In genomic region chr7:77565917-77566316, GRCh38 we compare ENCODE assay signal across 13 cellular contexts. TPM values are rescaled to one million over a fixed set of nuclear protein-coding genes. Genes with fewer than 3 reads are reported as not detected.
DNase-seq lines count a peak whose midpoint lies in the region; ATAC-seq and TF ChIP-seq lines count a peak whose summit lies in the region.
"Had no signal": no experiment of that assay in that cellular context is flagged by ENCODE, and none has a peak within 500 bp of the region (broad histone marks: within the 10 kb centered on the region; RNA-seq: fewer than 3 reads in every experiment).

No MANE protein-coding gene starts in this region.

- H3K4me3 ChIP-seq in PC-9 (no peak overlapping the region), fibroblast of mammary gland (ENCODE audit: control insufficient read depth, low read depth, low read length) (no peak overlapping the region), skeletal muscle cell (ENCODE audit: low read depth, low read length) (no peak overlapping the region)
- H3K4me3 ChIP-seq: GM12878 had no signal

- H3K27me3 ChIP-seq in PC-9 (ENCODE audit: insufficient read depth, low read depth): no peaks in the 10 kb centered on the region

- TF ChIP-seq CTCF in PC-9 (conservative IDR thresholded peaks at IDR 0.05) (no peak), fibroblast of mammary gland (conservative IDR thresholded peaks at IDR 0.05; ENCODE audit: control insufficient read depth, insufficient read depth, low read depth, low read length) (no peak)

- no peak overlapping the region for H3K4me3 Mint-ChIP-seq in activated CD4-positive, alpha-beta memory T cell treated with anti-CD3 and anti-CD28 coated beads for 36 hours
- no peak overlapping the region for H3K4me3 Mint-ChIP-seq in activated CD8-positive, alpha-beta memory T cell treated with anti-CD3 and anti-CD28 coated beads, Interleukin-2, amount 10 ng/mL, durations not matched to agents 7 days and 5 days

- DNase-seq in HCEC 1CT (peak; percentile 87), PC-9 (no peak), fibroblast of mammary gland (ENCODE audit: low read depth) (peak; percentile 87), skeletal muscle cell (ENCODE audit: low read depth) (peak; percentile 65), NCI-H1048 (lab: John Stamatoyannopoulos, UW) (no peak)
- DNase-seq in activated CD4-positive, alpha-beta memory T cell treated with anti-CD3 and anti-CD28 coated beads for 36 hours: no peak
- no peak for DNase-seq in activated CD8-positive, alpha-beta memory T cell treated with anti-CD3 and anti-CD28 coated beads, Interleukin-2, amount 10 ng/mL, durations not matched to agents 7 days and 5 days
- DNase-seq: activated CD4-positive, alpha-beta T cell treated with anti-CD3 and anti-CD28 coated beads, Interleukin-2, amount 50 U/mL, for 1 hour; activated naive CD4-positive, alpha-beta T cell treated with anti-CD3 and anti-CD28 coated beads, Interleukin-2, amount 50 U/mL, for 16 hours; effector CD4-positive, alpha-beta T cell; Kasumi-1; NCI-H510A treated with DMSO at 0.1 percent for 48 hours had no signal

- POLR2A ChIA-PET in PC-9 (lab: Charles Lee; ENCODE audit: unreplicated experiment): interaction anchor here (0.5 kb wide), 1 partner anchor 157 kb away, joined by 4 read pairs; no protein-coding TSS in a partner anchor
- POLR2A ChIA-PET in activated CD4-positive, alpha-beta memory T cell treated with anti-CD3 and anti-CD28 coated beads for 36 hours (lab: Charles Lee): no interaction called here

- H3K9me3 ChIP-seq in PC-9 (ENCODE audit: insufficient read depth, low read depth): no peaks in the 10 kb centered on the region

- no peaks in the 10 kb centered on the region; the same call in 1 of the 2 replicates for H3K9me2 ChIP-seq in PC-9 (ENCODE audit: insufficient read depth)

- ATAC-seq in activated CD8-positive, alpha-beta memory T cell treated with anti-CD3 and anti-CD28 coated beads, Interleukin-2, amount 10 ng/mL, durations not matched to agents 7 days and 5 days: no peak
- ATAC-seq: GM12878 had no signal

- H3K36me3 Mint-ChIP-seq in activated CD4-positive, alpha-beta memory T cell treated with anti-CD3 and anti-CD28 coated beads for 36 hours: no peaks in the 10 kb centered on the region
- H3K36me3 Mint-ChIP-seq in activated CD8-positive, alpha-beta memory T cell treated with anti-CD3 and anti-CD28 coated beads, Interleukin-2, amount 10 ng/mL, durations not matched to agents 7 days and 5 days: no peaks in the 10 kb centered on the region

- H4K20me1 ChIP-seq in PC-9 (ENCODE audit: insufficient read depth): peaks cover 94% of the 10 kb centered on the region

- H3K4me2 ChIP-seq in PC-9: no peak overlapping the region

- CTCF ChIA-PET in PC-9 (lab: Charles Lee): no interaction called here
- CTCF ChIA-PET in activated CD4-positive, alpha-beta memory T cell treated with anti-CD3 and anti-CD28 coated beads for 36 hours (lab: Charles Lee): no interaction called here
- CTCF ChIA-PET in activated CD8-positive, alpha-beta memory T cell treated with anti-CD3 and anti-CD28 coated beads, Interleukin-2, amount 10 ng/mL, durations not matched to agents 7 days and 5 days (lab: Charles Lee): no interaction called here

- peaks cover 7% of the 10 kb centered on the region for H3K4me1 Mint-ChIP-seq in activated CD4-positive, alpha-beta memory T cell treated with anti-CD3 and anti-CD28 coated beads for 36 hours (ENCODE audit: low read depth)
- peaks cover 6% of the 10 kb centered on the region for H3K4me1 Mint-ChIP-seq in activated CD8-positive, alpha-beta memory T cell treated with anti-CD3 and anti-CD28 coated beads, Interleukin-2, amount 10 ng/mL, durations not matched to agents 7 days and 5 days

- no peak overlapping the region for H3K27ac Mint-ChIP-seq in activated CD4-positive, alpha-beta memory T cell treated with anti-CD3 and anti-CD28 coated beads for 36 hours
- no peak overlapping the region for H3K27ac Mint-ChIP-seq in activated CD8-positive, alpha-beta memory T cell treated with anti-CD3 and anti-CD28 coated beads, Interleukin-2, amount 10 ng/mL, durations not matched to agents 7 days and 5 days

- peaks cover 16% of the 10 kb centered on the region for H3K4me1 ChIP-seq in PC-9 (replicated peaks; ENCODE audit: insufficient read depth)

- H3K9me3 Mint-ChIP-seq in activated CD4-positive, alpha-beta memory T cell treated with anti-CD3 and anti-CD28 coated beads for 36 hours: no peaks in the 10 kb centered on the region
- no peaks in the 10 kb centered on the region for H3K9me3 Mint-ChIP-seq in activated CD8-positive, alpha-beta memory T cell treated with anti-CD3 and anti-CD28 coated beads, Interleukin-2, amount 10 ng/mL, durations not matched to agents 7 days and 5 days (ENCODE audit: low read depth)

- peak overlapping the region; percentile 8 for H3K27ac ChIP-seq in PC-9

- BruUV-seq in PC-9 (replicated peaks; lab: Mats Ljungman, UMichigan): no TSS peak

- H3K36me3 ChIP-seq in PC-9 (ENCODE audit: low read depth): peaks cover 22% of the 10 kb centered on the region

- intact Hi-C loops in PC-9 (cut with micrococcal nuclease; ENCODE audit: unreplicated experiment): no loop called here
- intact Hi-C loops in activated CD4-positive, alpha-beta memory T cell treated with anti-CD3 and anti-CD28 coated beads for 36 hours (cut with micrococcal nuclease): no loop called here

- H3K79me2 ChIP-seq in PC-9 (ENCODE audit: low read depth): peaks cover 100% of the 10 kb centered on the region

- no peaks in the 10 kb centered on the region for H3K27me3 Mint-ChIP-seq in activated CD4-positive, alpha-beta memory T cell treated with anti-CD3 and anti-CD28 coated beads for 36 hours
- H3K27me3 Mint-ChIP-seq in activated CD8-positive, alpha-beta memory T cell treated with anti-CD3 and anti-CD28 coated beads, Interleukin-2, amount 10 ng/mL, durations not matched to agents 7 days and 5 days: no peaks in the 10 kb centered on the region

- H2AFZ ChIP-seq in PC-9: no peak overlapping the region

- H3F3A ChIP-seq in PC-9 (ENCODE audit: insufficient read depth, low read depth): peaks cover 56% of the 10 kb centered on the region

RNA-seq across cellular contexts. Expression of gene PTPN12, which starts 28.8 kb away (rescaled TPM):
- 91.1 and 118 TPM in 2 replicates for total RNA-seq in PC-9 (2021)
- 10 to 100 TPM in 1 of 2 experiments, 1 to 10 TPM in 1; 9.6 to 12.1 TPM for total RNA-seq in activated CD4-positive, alpha-beta memory T cell treated with anti-CD3 and anti-CD28 coated beads for 36 hours
- 10 to 100 TPM; 20.6 to 20.8 TPM for total RNA-seq in activated CD8-positive, alpha-beta memory T cell treated with anti-CD3 and anti-CD28 coated beads, Interleukin-2, amount 10 ng/mL, durations not matched to agents 7 days and 5 days

Comparison
In these comparisons a context has a peak if more than half of its experiments do, and no peak if none do; other contexts are left out.
1. DNase-seq: peak in HCEC 1CT (single experiment), fibroblast of mammary gland (single experiment) and skeletal muscle cell (single experiment); none in PC-9 (0 of 2), NCI-H1048 (single experiment), activated CD4-positive, alpha-beta memory T cell treated with anti-CD3 and anti-CD28 coated beads for 36 hours (single experiment) and activated CD8-positive, alpha-beta memory T cell treated with anti-CD3 and anti-CD28 coated beads, Interleukin-2, amount 10 ng/mL, durations not matched to agents 7 days and 5 days (single experiment).